Comparison of ENCODE assay signal across 9 cellular contexts in the genomic region with DNA sequence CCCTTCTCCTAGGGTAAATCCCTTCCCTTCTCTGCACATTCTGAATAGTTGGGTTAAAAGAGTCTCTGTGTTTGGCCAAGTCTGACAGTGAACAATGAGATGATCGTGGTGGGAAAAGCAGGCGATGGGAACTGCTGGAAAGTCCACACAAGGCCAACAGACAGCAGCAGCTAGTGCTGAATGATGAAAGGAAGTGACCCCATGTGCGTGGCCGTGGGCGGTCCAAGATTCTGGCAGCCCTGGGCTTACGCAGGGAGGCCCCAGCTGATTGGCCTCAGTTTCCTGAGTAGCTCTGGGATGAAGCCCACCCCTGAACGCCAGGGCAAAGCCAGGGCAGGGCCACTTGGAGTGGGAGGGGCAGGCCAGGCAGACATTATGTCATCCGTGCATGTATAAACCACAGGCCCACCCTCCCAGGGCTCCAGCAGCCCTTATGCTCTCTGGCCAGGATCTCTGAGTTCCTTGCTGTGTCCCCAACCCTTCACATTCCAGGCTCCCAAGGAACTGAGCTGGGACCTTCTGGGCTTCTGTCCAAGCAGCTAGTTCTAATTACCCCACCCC. TPM values are rescaled to one million over a fixed set of nuclear protein-coding genes. Genes with fewer than 3 reads are reported as not detected.
DNase-seq lines count a peak whose midpoint lies in the region; ATAC-seq and TF ChIP-seq lines count a peak whose summit lies in the region.
"Had no signal": no experiment of that assay in that cellular context is flagged by ENCODE, and none has a peak within 500 bp of the region (broad histone marks: within the 10 kb centered on the region; RNA-seq: fewer than 3 reads in every experiment).

No MANE protein-coding gene starts in this region.

- no peaks in the 10 kb centered on the region for H3K79me2 ChIP-seq in GM23248 (ENCODE audit: insufficient read depth)

- H3K27ac ChIP-seq in GM23248 (peak overlapping the region; percentile 66), skin epidermis (peak overlapping the region in 16 of 21 experiments; percentile 1 to 73 (median 53))

- peak overlapping the region; percentile 50 for H3K4me2 ChIP-seq in GM23248 (ENCODE audit: unreplicated experiment)

- peak overlapping the region; percentile 16 for H3K4me3 Mint-ChIP-seq in chondrocyte (ENCODE audit: unreplicated experiment)

- no peak overlapping the region for H3K4me3 ChIP-seq in GM23248
- no peak overlapping the region for H3K4me3 ChIP-seq in skin epidermis

- ATAC-seq in left lobe of liver (peak; percentile 79), HG03108 (IDR thresholded peaks at IDR 0.05; ENCODE audit: unreplicated experiment) (no peak), HG03039 (IDR thresholded peaks at IDR 0.05; ENCODE audit: unreplicated experiment) (no peak)

- H3K4me1 ChIP-seq in GM23248 (ENCODE audit: insufficient read depth): peaks cover 20% of the 10 kb centered on the region

- H3K27me3 ChIP-seq in GM23248 (replicated peaks; ENCODE audit: insufficient read depth): no peaks in the 10 kb centered on the region

- no peak for TF ChIP-seq CTCF in chondrocyte (IDR thresholded peaks at IDR 0.05)

- no peaks in the 10 kb centered on the region for H3K9me3 ChIP-seq in GM23248 (ENCODE audit: low read depth)

- H3K9me3 Mint-ChIP-seq in chondrocyte (ENCODE audit: low read depth): no peaks in the 10 kb centered on the region

- WGBS in GM23248 (ENCODE audit: low coverage in 1 of 2, low lambda C conversion rate in 2 of 2, missing lambda C conversion rate in 2 of 2), 2 experiments: 5 to 6% methylated on average over 7 to 8 of the region's 8 CpGs

- no peaks in the 10 kb centered on the region for H3K27me3 Mint-ChIP-seq in chondrocyte (ENCODE audit: low read depth)

- no peaks in the 10 kb centered on the region for H3K36me3 Mint-ChIP-seq in chondrocyte (ENCODE audit: low read depth)

- peak overlapping the region; percentile 32 for H3K9ac ChIP-seq in GM23248

- H3F3A ChIP-seq in GM23248 (ENCODE audit: insufficient read depth): peaks cover 33% of the 10 kb centered on the region

- DNase-seq in GM23248 (peak; percentile 80), chondrocyte (ENCODE audit: low spot score) (no peak), left lobe of liver (ENCODE audit: low spot score) (peak; percentile 58), NCI-H510A treated with DMSO at 0.1 percent for 48 hours (lab: John Stamatoyannopoulos, UW) (no peak), NCI-H2107 treated with DMSO at 0.1 percent for 48 hours (lab: John Stamatoyannopoulos, UW; ENCODE audit: unreplicated experiment) (no peak)
- DNase-seq: glutamatergic neuron had no signal

- H2AFZ ChIP-seq in GM23248: peak overlapping the region; percentile 47

- no peaks in the 10 kb centered on the region for H4K20me1 ChIP-seq in GM23248 (ENCODE audit: insufficient read depth)

- no peaks in the 10 kb centered on the region for H3K9me2 ChIP-seq in GM23248 (ENCODE audit: insufficient read depth)

- peak overlapping the region; percentile 91 for H3K27ac Mint-ChIP-seq in chondrocyte (ENCODE audit: unreplicated experiment)

- H3K36me3 ChIP-seq in GM23248 (ENCODE audit: low read depth): no peaks in the 10 kb centered on the region

- H3K4me1 Mint-ChIP-seq in chondrocyte (ENCODE audit: low read depth): peaks cover 23% of the 10 kb centered on the region

- in situ Hi-C loops in GM23248 (cut with MboI): no loop called here

RNA-seq across cellular contexts. Expression of a gene that starts 57.8 kb away (rescaled TPM):
- total RNA-seq in GM23248 (2014; rRNA removed; shearing (Covaris generic)): 4.3 and 4.6 TPM in 2 replicates
- 1.5 TPM in 2 replicates for polyA plus RNA-seq in GM23248 (2016; fragmentation: Nextera tagmentation; extraction: Ambion mirVana)
- total RNA-seq in chondrocyte (2.6 to 7.0 TPM (median 2.7 TPM) in 3 replicates), left lobe of liver (0.58 TPM)

Comparison
In these comparisons a context has a peak if more than half of its experiments do, and no peak if none do; other contexts are left out.
1. DNase-seq: peak in GM23248 (single experiment) and left lobe of liver (single experiment); none in chondrocyte (single experiment), NCI-H510A treated with DMSO at 0.1 percent for 48 hours (single experiment) and NCI-H2107 treated with DMSO at 0.1 percent for 48 hours (single experiment).